In the genomic region with DNA sequence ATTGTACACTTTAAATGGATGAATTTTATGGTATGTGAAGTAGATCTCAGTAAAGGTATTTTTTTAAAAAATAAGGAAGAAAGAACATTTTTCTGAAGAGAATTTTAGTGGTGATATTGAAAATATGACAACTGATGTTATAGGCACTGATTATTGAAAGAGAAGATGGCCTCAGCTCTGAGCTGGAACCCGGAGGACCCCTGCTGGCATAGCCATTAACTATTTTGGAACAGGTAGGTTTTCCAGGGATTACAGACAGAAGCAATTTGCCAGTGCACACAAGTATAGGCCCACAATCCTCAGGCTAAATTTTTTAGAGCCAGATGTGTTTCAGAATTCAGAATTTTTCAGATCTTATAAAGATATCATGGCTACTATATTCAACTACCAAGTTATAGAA, we compare ENCODE assay signal across 20 cellular contexts.
DNase-seq lines count a peak whose midpoint lies in the region; ATAC-seq and TF ChIP-seq lines count a peak whose summit lies in the region.
"Had no signal": no experiment of that assay in that cellular context is flagged by ENCODE, and none has a peak within 500 bp of the region (broad histone marks: within the 10 kb centered on the region; RNA-seq: fewer than 3 reads in every experiment).

No MANE protein-coding gene starts in this region.

- H3K27ac ChIP-seq in SK-N-SH (ENCODE audit: low read depth in 2 of 2, low read length in 1 of 2) (no peak overlapping the region), WERI-Rb-1 (no peak overlapping the region), ascending aorta (no peak overlapping the region)
- H3K27ac ChIP-seq: breast epithelium, KMS-11, Peyer's patch, sigmoid colon, vagina had no signal

- no peak for TF ChIP-seq EP300 in SK-N-SH (IDR thresholded peaks at IDR 0.05; ENCODE audit: borderline replicate concordance in 1 of 2, low read depth in 1 of 2, low read length in 1 of 2)

- ATAC-seq in SK-N-SH treated with all-trans-retinoic acid at 6 μM for 48 hours = no peak
- ATAC-seq in stimulated activated naive CD8-positive, alpha-beta T cell treated with anti-CD3 and anti-CD28 coated beads, Interleukin-15, amount 100 ng/mL, for 72 hours = no peak

- CTCF ChIA-PET in SK-N-SH (lab: Yijun Ruan, JAX) = interaction anchor here (0.7 to 1.5 kb wide), 2 partner anchors 103 to 411 kb away, joined by 3 to 5 read pairs; no protein-coding TSS in a partner anchor

- peak; percentile 8 for DNase-seq in SK-N-SH
- DNase-seq in WERI-Rb-1 = peak; percentile 20
- DNase-seq in type B pancreatic cell (ENCODE audit: extremely low spot score, unreplicated experiment) = no peak
- no peak for DNase-seq in ascending aorta (ENCODE audit: low spot score in 2 of 2)
- no peak for DNase-seq in stimulated activated naive CD8-positive, alpha-beta T cell treated with anti-CD3 and anti-CD28 coated beads, Interleukin-15, amount 100 ng/mL, for 72 hours
- no peak for DNase-seq in AG08396 (ENCODE audit: low spot score)
- DNase-seq: activated CD4-positive, alpha-beta memory T cell treated with anti-CD3 and anti-CD28 coated beads, Interleukin-2, amount 10 ng/mL, durations not matched to agents 7 days and 5 days; dermis blood vessel endothelial cell; NCI-H1436; NCI-H446 treated with DMSO at 0.1 percent for 48 hours; Peyer's patch; sigmoid colon; stimulated activated CD4-positive, alpha-beta T cell treated with anti-CD3 and anti-CD28 coated beads, Interleukin-2, amount 100 ng/mL, for 24 hours; SW 1271 had no signal

- H3K27me3 Mint-ChIP-seq in type B pancreatic cell = no peaks in the 10 kb centered on the region
- no peaks in the 10 kb centered on the region for H3K27me3 Mint-ChIP-seq in stimulated activated naive CD8-positive, alpha-beta T cell treated with anti-CD3 and anti-CD28 coated beads, Interleukin-15, amount 100 ng/mL, for 72 hours
- H3K27me3 Mint-ChIP-seq: activated CD4-positive, alpha-beta memory T cell treated with anti-CD3 and anti-CD28 coated beads, Interleukin-2, amount 10 ng/mL, durations not matched to agents 7 days and 5 days had no signal

- H3K79me2 ChIP-seq in SK-N-SH (ENCODE audit: insufficient read depth) (no peaks in the 10 kb centered on the region), Loucy (ENCODE audit: insufficient read depth, low read length) (no peaks in the 10 kb centered on the region)

- POLR2A ChIA-PET in SK-N-SH (lab: Yijun Ruan, JAX) = no interaction called here

- H3K4me2 ChIP-seq in SK-N-SH = no peak overlapping the region
- no peak overlapping the region for H3K4me2 ChIP-seq in Loucy (ENCODE audit: low read depth, low read length, poor library complexity, severe bottlenecking)
- H3K4me2 ChIP-seq: KMS-11 had no signal

- H3K9me3 ChIP-seq in SK-N-SH (no peaks in the 10 kb centered on the region), Loucy (ENCODE audit: insufficient read depth, low read depth, low read length) (no peaks in the 10 kb centered on the region), WERI-Rb-1 (ENCODE audit: severe bottlenecking) (no peaks in the 10 kb centered on the region), ascending aorta (no peaks in the 10 kb centered on the region)
- H3K9me3 ChIP-seq: Caco-2, Peyer's patch had no signal

- no peaks in the 10 kb centered on the region for H3K36me3 Mint-ChIP-seq in type B pancreatic cell

- H3K9ac ChIP-seq in SK-N-SH (no peak overlapping the region), Loucy (ENCODE audit: low read depth, low read length, poor library complexity, severe bottlenecking) (no peak overlapping the region)
- H3K9ac ChIP-seq: KMS-11 had no signal

- no peak overlapping the region for H3K4me3 Mint-ChIP-seq in type B pancreatic cell
- H3K4me3 Mint-ChIP-seq in stimulated activated naive CD8-positive, alpha-beta T cell treated with anti-CD3 and anti-CD28 coated beads, Interleukin-15, amount 100 ng/mL, for 72 hours = no peak overlapping the region
- H3K4me3 Mint-ChIP-seq: activated CD4-positive, alpha-beta memory T cell treated with anti-CD3 and anti-CD28 coated beads, Interleukin-2, amount 10 ng/mL, durations not matched to agents 7 days and 5 days had no signal

- H3K9me3 Mint-ChIP-seq in type B pancreatic cell = peaks cover 4% of the 10 kb centered on the region
- peaks cover 11 to 17% of the 10 kb centered on the region in 2 donors for H3K9me3 Mint-ChIP-seq in stimulated activated naive CD8-positive, alpha-beta T cell treated with anti-CD3 and anti-CD28 coated beads, Interleukin-15, amount 100 ng/mL, for 72 hours

- TF ChIP-seq RAD21 in SK-N-SH (IDR thresholded peaks at IDR 0.05; ENCODE audit: low read length) = peak; percentile 54

- H3K36me3 ChIP-seq in SK-N-SH (replicated peaks in 1 of 2; ENCODE audit: control insufficient read depth in 1 of 2, insufficient read depth in 2 of 2, low read length in 1 of 2) = no peaks in the 10 kb centered on the region
- H3K36me3 ChIP-seq in Loucy (ENCODE audit: insufficient read depth, low read length) = no peaks in the 10 kb centered on the region
- no peaks in the 10 kb centered on the region for H3K36me3 ChIP-seq in WERI-Rb-1
- H3K36me3 ChIP-seq in ascending aorta = no peaks in the 10 kb centered on the region
- H3K36me3 ChIP-seq: breast epithelium, Peyer's patch, sigmoid colon, vagina had no signal

- H3K4me3 ChIP-seq in SK-N-SH (ENCODE audit: low read depth in 2 of 2, low read length in 1 of 2) (no peak overlapping the region), Loucy (ENCODE audit: low read length, poor library complexity, severe bottlenecking) (no peak overlapping the region), WERI-Rb-1 (ENCODE audit: low read depth, low read length) (no peak overlapping the region), ascending aorta (no peak overlapping the region)
- H3K4me3 ChIP-seq: breast epithelium, Peyer's patch, sigmoid colon, vagina had no signal

- no peak overlapping the region for H3K27ac Mint-ChIP-seq in type B pancreatic cell
- no peak overlapping the region for H3K27ac Mint-ChIP-seq in stimulated activated naive CD8-positive, alpha-beta T cell treated with anti-CD3 and anti-CD28 coated beads, Interleukin-15, amount 100 ng/mL, for 72 hours
- H3K27ac Mint-ChIP-seq: activated CD4-positive, alpha-beta memory T cell treated with anti-CD3 and anti-CD28 coated beads, Interleukin-2, amount 10 ng/mL, durations not matched to agents 7 days and 5 days had no signal

- H3F3A ChIP-seq in SK-N-SH (replicated peaks; ENCODE audit: insufficient read depth) = no peaks in the 10 kb centered on the region
- no peaks in the 10 kb centered on the region for H3F3A ChIP-seq in Loucy (ENCODE audit: low read depth)

- H4K20me1 ChIP-seq in SK-N-SH (ENCODE audit: insufficient read depth) = no peaks in the 10 kb centered on the region
- H4K20me1 ChIP-seq in Loucy (ENCODE audit: insufficient read depth, low read length, poor library complexity, severe bottlenecking) = no peaks in the 10 kb centered on the region

- no peaks in the 10 kb centered on the region for H3K4me1 Mint-ChIP-seq in type B pancreatic cell (ENCODE audit: unreplicated experiment)
- H3K4me1 Mint-ChIP-seq in stimulated activated naive CD8-positive, alpha-beta T cell treated with anti-CD3 and anti-CD28 coated beads, Interleukin-15, amount 100 ng/mL, for 72 hours = no peaks in the 10 kb centered on the region
- H3K4me1 Mint-ChIP-seq: activated CD4-positive, alpha-beta memory T cell treated with anti-CD3 and anti-CD28 coated beads, Interleukin-2, amount 10 ng/mL, durations not matched to agents 7 days and 5 days had no signal

- 9% methylated on average over 1 of the region's 1 CpG for WGBS in SK-N-SH (ENCODE audit: low lambda C conversion rate)

- H3K4me1 ChIP-seq in SK-N-SH (ENCODE audit: control insufficient read depth in 1 of 2, insufficient read depth in 2 of 2, low read depth in 1 of 2, low read length in 1 of 2) (no peaks in the 10 kb centered on the region), Loucy (ENCODE audit: insufficient read depth, low read length, poor library complexity, severe bottlenecking) (no peaks in the 10 kb centered on the region), ascending aorta (no peaks in the 10 kb centered on the region)
- H3K4me1 ChIP-seq: breast epithelium, Caco-2, Peyer's patch, sigmoid colon, vagina had no signal

- H3K27me3 ChIP-seq in SK-N-SH (ENCODE audit: insufficient read depth) (no peaks in the 10 kb centered on the region), Loucy (ENCODE audit: insufficient read depth, low read length, poor library complexity, severe bottlenecking) (no peaks in the 10 kb centered on the region), WERI-Rb-1 (ENCODE audit: insufficient read depth, low read depth, severe bottlenecking) (no peaks in the 10 kb centered on the region), ascending aorta (no peaks in the 10 kb centered on the region)
- H3K27me3 ChIP-seq: breast epithelium, Peyer's patch, sigmoid colon, vagina had no signal

- intact Hi-C loops in ascending aorta (cut with DNase I) = no loop called here

- no peaks in the 10 kb centered on the region for H3K9me2 ChIP-seq in SK-N-SH
- no peaks in the 10 kb centered on the region for H3K9me2 ChIP-seq in Loucy (replicated peaks; ENCODE audit: low read depth, low read length)

- TF ChIP-seq CTCF in SK-N-SH (IDR thresholded peaks at IDR 0.05) (peak; percentile 29; the same call in 1 of the 2 replicates), Loucy (conservative IDR thresholded peaks at IDR 0.05; ENCODE audit: low read length) (0 out of 2 replicates have a peak, but pooled peaks have one; percentile 12), WERI-Rb-1 (IDR thresholded peaks at IDR 0.05; ENCODE audit: low read depth, low read length) (no peak; the same call in 1 of the 2 replicates), type B pancreatic cell (conservative IDR thresholded peaks at IDR 0.05) (peak; percentile 16), ascending aorta (IDR thresholded peaks at IDR 0.05) (no peak)

- no peak overlapping the region for H2AFZ ChIP-seq in SK-N-SH (ENCODE audit: low read depth)
- H2AFZ ChIP-seq in Loucy (ENCODE audit: low read length) = no peak overlapping the region

TF ChIP-seq in SK-N-SH treated with all-trans-retinoic acid at 6 μM for 48 hours, 23 proteins besides CTCF, POLR2A, EP300 and RAD21 (continues in another document):
- TF ChIP-seq TOX (CRISPR knock-in tag; IDR thresholded peaks at IDR 0.05; ENCODE audit: borderline replicate concordance) (no peak), OSR1 (CRISPR knock-in tag; IDR thresholded peaks at IDR 0.05) (no peak), CSDC2 (CRISPR knock-in tag; IDR thresholded peaks at IDR 0.05) (no peak)

Comparison
In these comparisons a context has a peak if more than half of its experiments do, and no peak if none do; other contexts are left out.
1. DNase-seq: peak in SK-N-SH (single experiment) and WERI-Rb-1 (single experiment); none in type B pancreatic cell (single experiment), ascending aorta (0 of 2), stimulated activated naive CD8-positive, alpha-beta T cell treated with anti-CD3 and anti-CD28 coated beads, Interleukin-15, amount 100 ng/mL, for 72 hours (0 of 2) and AG08396 (single experiment).
2. CTCF ChIP-seq: peak in SK-N-SH (single experiment), Loucy (single experiment) and type B pancreatic cell (single experiment); none in WERI-Rb-1 (single experiment) and ascending aorta (0 of 3).